In the genomic region with DNA sequence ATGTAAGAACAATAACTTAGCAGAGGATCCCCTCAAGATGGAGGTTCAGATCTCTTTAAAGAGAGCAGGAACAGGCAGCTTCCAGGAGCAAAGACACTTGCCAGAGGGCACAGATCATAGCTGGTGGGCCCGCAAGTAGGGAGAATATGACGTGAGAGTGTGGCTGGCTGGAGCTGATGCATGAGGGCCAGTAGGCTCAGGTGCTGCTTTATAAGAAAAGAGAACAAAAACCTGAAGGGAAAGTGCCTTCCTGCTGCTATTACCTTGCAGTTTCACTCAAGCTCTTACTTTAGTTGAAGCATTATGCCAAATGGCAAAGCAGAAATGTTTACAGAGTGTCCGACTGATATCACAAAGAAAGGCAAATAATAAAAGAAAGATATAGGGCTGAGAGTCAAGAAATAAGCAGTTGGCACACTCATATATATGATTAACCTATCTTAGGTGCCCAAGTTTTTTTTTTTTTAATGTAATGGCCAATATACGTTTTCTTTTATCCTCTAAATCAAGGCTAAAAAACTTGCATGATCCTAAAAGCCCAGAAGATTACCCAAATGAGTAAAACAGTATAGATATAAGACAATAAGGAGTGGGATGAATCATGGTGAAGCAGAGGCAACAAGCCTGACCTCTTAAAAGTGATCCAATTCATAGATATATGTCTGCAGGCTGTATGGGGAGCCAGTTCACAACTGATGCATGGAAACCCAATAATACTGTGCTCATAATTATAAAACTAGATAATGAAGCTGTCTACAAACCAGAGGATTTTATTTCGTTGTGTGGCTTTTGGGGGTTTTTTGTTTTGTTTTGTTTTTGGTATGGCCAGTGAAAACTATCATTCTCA, we compare ENCODE assay signal across 22 cellular contexts. TPM values are rescaled to one million over a fixed set of nuclear protein-coding genes. Genes with fewer than 3 reads are reported as not detected.
A peak's percentile ranks its signal among the peaks of the same experiment; 100 is the strongest.
DNase-seq lines count a peak whose midpoint lies in the region; ATAC-seq, FAIRE-seq and TF ChIP-seq lines count a peak whose summit lies in the region.
"Had no signal": no experiment of that assay in that cellular context is flagged by ENCODE, and none has a peak within 500 bp of the region (broad histone marks: within the 10 kb centered on the region; RNA-seq: fewer than 3 reads in every experiment).

No MANE protein-coding gene starts in this region.

- ATAC-seq in GM18511 (IDR thresholded peaks at IDR 0.05; ENCODE audit: unreplicated experiment) (peak; percentile 58), HG02610 (IDR thresholded peaks at IDR 0.05; ENCODE audit: unreplicated experiment) (peak; percentile 88)
- ATAC-seq: SK-N-SH treated with all-trans-retinoic acid at 6 μM for 48 hours had no signal

- DNase-seq in LNCaP clone FGC (ENCODE audit: low read depth), result peak; percentile 62
- DNase-seq in dermis blood vessel endothelial cell, result no peak
- no peak for DNase-seq in SK-N-DZ (ENCODE audit: low spot score)
- DNase-seq in DMS153 (lab: John Stamatoyannopoulos, UW), result no peak
- DNase-seq: DMS79 treated with DMSO at 0.1 percent for 48 hours; H9; KG1; NCI-H1930; NCI-H2171; NCI-H446; NCI-H69; NK-92 treated with Interleukin-12 subunit alpha and Interleukin-12 subunit beta, amount 100 ng/mL, for 24 hours; Right ventricle myocardium superior had no signal

- no peak overlapping the region for H3K4me3 ChIP-seq in LNCaP clone FGC (ENCODE audit: low read depth, low read length)
- H3K4me3 ChIP-seq: BLaER1 treated with 17β-estradiol and CSF1 and Interleukin-3, amounts not matched to agents 10 nM and 100 nM had no signal

- peak; percentile 68 for FAIRE-seq in islet of Langerhans (lab: Jason Lieb, UNC)
- FAIRE-seq: D721Med had no signal

- no peak for TF ChIP-seq CTCF in LNCaP clone FGC (IDR thresholded peaks at IDR 0.05; ENCODE audit: control insufficient read depth, extremely low read depth, insufficient read depth)

RNA-seq across cellular contexts. Expression of gene NR0B1, which starts 12.6 kb away (rescaled TPM):
- not detected in 2 replicates for total RNA-seq in dermis blood vessel endothelial cell
- polyA plus RNA-seq in SK-N-DZ (2014; cell fraction: cytosol; rRNA removed), result 0.39 TPM in 1 of 2 replicates, not detected in the other
- polyA plus RNA-seq in SK-N-DZ (2014; cell fraction: nucleus; rRNA removed), result not detected in 2 replicates
- total RNA-seq: H9; HT-29; OCI-LY7; Right ventricle myocardium superior; T-helper 1 cell treated with Interleukin-12 subunit alpha and Interleukin-12 subunit beta and Interleukin-4 antibody, amounts not matched to agents 30 ng/mL and 1 ng/mL, for 36 hours had no signal

RNA-seq across cellular contexts. Expression of gene MAGEB1, which starts 49.7 kb away (rescaled TPM):
- not detected in 2 replicates for total RNA-seq in dermis blood vessel endothelial cell
- 1.1 and 1.3 TPM in 2 replicates for polyA plus RNA-seq in SK-N-DZ (2014; cell fraction: cytosol; rRNA removed)
- 0.24 and 0.70 TPM in 2 replicates for polyA plus RNA-seq in SK-N-DZ (2014; cell fraction: nucleus; rRNA removed)
- total RNA-seq: HT-29; OCI-LY7; Right ventricle myocardium superior; T-helper 1 cell treated with Interleukin-12 subunit alpha and Interleukin-12 subunit beta and Interleukin-4 antibody, amounts not matched to agents 30 ng/mL and 1 ng/mL, for 36 hours had no signal

RNA-seq across cellular contexts. Expression of gene MAGEB4, which starts 54.8 kb away (rescaled TPM):
- total RNA-seq in dermis blood vessel endothelial cell, result not detected in 2 replicates
- not detected in 2 replicates for polyA plus RNA-seq in SK-N-DZ (2014; cell fraction: cytosol; rRNA removed)
- not detected in 2 replicates for polyA plus RNA-seq in SK-N-DZ (2014; cell fraction: nucleus; rRNA removed)
- total RNA-seq: HT-29; OCI-LY7; Right ventricle myocardium superior; T-helper 1 cell treated with Interleukin-12 subunit alpha and Interleukin-12 subunit beta and Interleukin-4 antibody, amounts not matched to agents 30 ng/mL and 1 ng/mL, for 36 hours had no signal
